19 cellular contexts compared by ENCODE assay signal in genomic region chr3:169619793-169620192, GRCh38. TPM values are rescaled to one million over a fixed set of nuclear protein-coding genes. Genes with fewer than 3 reads are reported as not detected.
DNase-seq lines count a peak whose midpoint lies in the region; ATAC-seq and TF ChIP-seq lines count a peak whose summit lies in the region.
"Had no signal": no experiment of that assay in that cellular context is flagged by ENCODE, and none has a peak within 500 bp of the region (broad histone marks: within the 10 kb centered on the region; RNA-seq: fewer than 3 reads in every experiment).

No MANE protein-coding gene starts in this region.

- ATAC-seq in GM18909 (IDR thresholded peaks at IDR 0.05; ENCODE audit: poor library complexity, unreplicated experiment) (no peak), HG03460 (IDR thresholded peaks at IDR 0.05; ENCODE audit: unreplicated experiment) (no peak), GM19452 (IDR thresholded peaks at IDR 0.05; ENCODE audit: unreplicated experiment) (no peak)
- ATAC-seq: stimulated activated naive CD8-positive, alpha-beta T cell treated with anti-CD3 and anti-CD28 coated beads, Interleukin-15, amount 100 ng/mL, for 72 hours had no signal

- WGBS in adrenal gland, 4 donors, result 48 to 57% (median 55%) methylated on average over 6 of the region's 6 CpGs

- H3K27ac ChIP-seq in adrenal gland, result no peak overlapping the region
- H3K27ac ChIP-seq: HL-60 had no signal

- H3K36me3 ChIP-seq in BE2C (no peaks in the 10 kb centered on the region), adrenal gland (replicated peaks in 1 of 2) (no peaks in the 10 kb centered on the region)
- H3K36me3 ChIP-seq: breast epithelium had no signal

- TF ChIP-seq CTCF in BE2C (IDR thresholded peaks at IDR 0.05; ENCODE audit: low read depth, low read length), result peak; percentile 29
- no peak for TF ChIP-seq CTCF in adrenal gland (IDR thresholded peaks at IDR 0.05)

- H3K9me3 ChIP-seq in BE2C (no peaks in the 10 kb centered on the region), adrenal gland (replicated peaks in 1 of 3) (no peaks in the 10 kb centered on the region)
- H3K9me3 ChIP-seq: breast epithelium had no signal

- TF ChIP-seq POLR2A in adrenal gland (IDR thresholded peaks at IDR 0.05), result no peak

- H3K4me1 ChIP-seq in BE2C (no peaks in the 10 kb centered on the region), adrenal gland (replicated peaks in 1 of 2) (no peaks in the 10 kb centered on the region)
- H3K4me1 ChIP-seq: breast epithelium had no signal

- H3K4me3 ChIP-seq in BE2C (ENCODE audit: low read depth, low read length) (no peak overlapping the region), adrenal gland (no peak overlapping the region)
- H3K4me3 ChIP-seq: breast epithelium had no signal

- DNase-seq in BE2C, result no peak
- peak; percentile 6 for DNase-seq in NAMALWA (ENCODE audit: low spot score)
- DNase-seq in NCI-H748 (lab: John Stamatoyannopoulos, UW; ENCODE audit: unreplicated experiment), result peak; percentile 84
- peak; percentile 29 for DNase-seq in iPS-NIHi7 (ENCODE audit: extremely low spot score)
- DNase-seq in adrenal gland, result no peak
- DNase-seq: activated CD4-positive, alpha-beta T cell treated with anti-CD3 and anti-CD28 coated beads for 1 hour; activated CD8-positive, alpha-beta memory T cell treated with anti-CD3 and anti-CD28 coated beads, Interleukin-2, amount 50 U/mL, for 4 hours; activated naive CD4-positive, alpha-beta T cell treated with anti-CD3 and anti-CD28 coated beads, Interleukin-2, amount 10 ng/mL, durations not matched to agents 7 days and 5 days; foreskin fibroblast; immature natural killer cell; Kasumi-1; mesenchymal stem cell; NCI-H226; stimulated activated naive CD8-positive, alpha-beta T cell treated with anti-CD3 and anti-CD28 coated beads, Interleukin-15, amount 100 ng/mL, for 72 hours had no signal

- intact Hi-C loops in adrenal gland (cut with DNase I), result no loop called here

- H3K27me3 ChIP-seq in BE2C, result no peaks in the 10 kb centered on the region
- peaks cover 9% of the 10 kb centered on the region for H3K27me3 ChIP-seq in adrenal gland
- H3K27me3 ChIP-seq: breast epithelium had no signal

RNA-seq across cellular contexts. Expression of gene MECOM, which starts 43.7 kb away (rescaled TPM):
- polyA plus RNA-seq in BE2C (2012; ENCODE audit: insufficient read depth, insufficient read length, low read depth), result 5.1 TPM
- total RNA-seq in adrenal gland, result 1 to 10 TPM in 6 of 8 donors, under 1 TPM in 2; 0.83 to 3.1 (median 1.5) TPM
- polyA plus RNA-seq in adrenal gland, result 1 to 10 TPM in 2 of 3 donors, under 1 TPM in 1; 0.29 to 1.5 (median 1.3) TPM
- polyA plus RNA-seq: immature natural killer cell had no signal

Comparison
In these comparisons a context has a peak if more than half of its experiments do, and no peak if none do; other contexts are left out.
1. DNase-seq: peak in NAMALWA (single experiment), NCI-H748 (single experiment) and iPS-NIHi7 (single experiment); none in BE2C (single experiment) and adrenal gland (0 of 7).